In genomic region chr2:79849949-79850348, GRCh38 we compare ENCODE assay signal across 27 cellular contexts.
DNase-seq lines count a peak whose midpoint lies in the region; ATAC-seq, FAIRE-seq and TF ChIP-seq lines count a peak whose summit lies in the region.
"Had no signal": no experiment of that assay in that cellular context is flagged by ENCODE, and none has a peak within 500 bp of the region (broad histone marks: within the 10 kb centered on the region; RNA-seq: fewer than 3 reads in every experiment).

No MANE protein-coding gene starts in this region.

- H3K27ac ChIP-seq in GM23338 (ENCODE audit: low read depth) (peak overlapping the region; percentile 47), HUES48 (ENCODE audit: low read depth, low read length) (peak overlapping the region; percentile 41), H1 (ENCODE audit: low read depth, low read length) (no peak overlapping the region)
- H3K27ac ChIP-seq: BLaER1 had no signal

- no peaks in the 10 kb centered on the region for H3K79me1 ChIP-seq in H1 (ENCODE audit: low read depth, low read length)

- TF ChIP-seq EP300 in H1 (IDR thresholded peaks at IDR 0.05; ENCODE audit: borderline replicate concordance in 1 of 2, low read depth in 2 of 2, low read length in 2 of 2), result no peak

- no peak overlapping the region for H3K4me2 ChIP-seq in GM23338
- H3K4me2 ChIP-seq in H1 (ENCODE audit: insufficient read depth in 1 of 2, low read depth in 2 of 2, low read length in 2 of 2), result 0 out of 4 replicates have a peak overlapping the region, but pooled peaks of 1 of the 2 experiments have one; percentile 1
- H3K4me2 ChIP-seq: BLaER1 had no signal

- TF ChIP-seq RAD21 in H1 (IDR thresholded peaks at IDR 0.05 in 1 of 2, conservative IDR thresholded peaks at IDR 0.05 in 1 of 2; ENCODE audit: low read depth in 2 of 2, low read length in 2 of 2), result no peak

- no peak overlapping the region for H4K8ac ChIP-seq in H1 (ENCODE audit: extremely low read depth, insufficient read depth, low read length)

- ATAC-seq in GM23338 (no peak), HG03135 (IDR thresholded peaks at IDR 0.05; ENCODE audit: unreplicated experiment) (no peak)
- ATAC-seq: GM12878 had no signal

- no peaks in the 10 kb centered on the region for H3K23me2 ChIP-seq in H1 (ENCODE audit: low read depth, low read length)

- no peak overlapping the region for H2BK5ac ChIP-seq in H1 (ENCODE audit: low read depth, low read length)

- no peak overlapping the region for H3K14ac ChIP-seq in H1 (ENCODE audit: insufficient read length)

- H4K20me1 ChIP-seq in GM23338 (replicated peaks; ENCODE audit: insufficient read depth), result no peaks in the 10 kb centered on the region
- H4K20me1 ChIP-seq in H1 (replicated peaks in 1 of 2; ENCODE audit: control insufficient read depth in 1 of 2, insufficient read depth in 2 of 2, low read length in 2 of 2), result no peaks in the 10 kb centered on the region
- H4K20me1 ChIP-seq: BLaER1 had no signal

- no peak overlapping the region for H2AK5ac ChIP-seq in H1 (ENCODE audit: low read depth, low read length)

- H2BK15ac ChIP-seq in H1 (ENCODE audit: low read length), result no peak overlapping the region

- peaks cover 22% of the 10 kb centered on the region for H3K4me1 ChIP-seq in GM23338 (ENCODE audit: insufficient read depth)
- peaks cover 21% of the 10 kb centered on the region for H3K4me1 ChIP-seq in HUES48 (ENCODE audit: control insufficient read depth, insufficient read depth, low read length)
- H3K4me1 ChIP-seq in H1 (replicated peaks in 1 of 4; ENCODE audit: control insufficient read depth in 3 of 4, insufficient read depth in 4 of 4, low read length in 3 of 4), result peaks cover 0 to 11% (median 3%) of the 10 kb centered on the region in 4 experiments; a peak in 3 of 7 replicates
- H3K4me1 ChIP-seq: BE2C, BLaER1 had no signal

- H3K23ac ChIP-seq in H1 (ENCODE audit: insufficient read length), result no peak overlapping the region

- no peak overlapping the region for H2AFZ ChIP-seq in GM23338
- H2AFZ ChIP-seq in H1 (ENCODE audit: low read length), result no peak overlapping the region

- WGBS in H1 (ENCODE audit: extremely low coverage in 1 of 2, insufficient coverage in 1 of 2, insufficient read length in 1 of 2, insufficient replicate concordance in 2 of 2, low coverage in 1 of 2, low lambda C conversion rate in 2 of 2, missing lambda C conversion rate in 1 of 2), 2 experiments, result no CpG with 5 or more reads among the region's 1 CpG

- CTCF ChIA-PET in H1 (lab: Charles Lee; ENCODE audit: partially characterized antibody), result no interaction called here

- peak overlapping the region; percentile 62; the same call in 1 of the 2 replicates for H3K18ac ChIP-seq in H1 (ENCODE audit: extremely low read depth, low read length)

- H2BK120ac ChIP-seq in H1 (replicated peaks; ENCODE audit: low read depth, low read length), result no peak overlapping the region

- POLR2A ChIA-PET in H1 (lab: Charles Lee; ENCODE audit: partially characterized antibody), result no interaction called here

- H4K91ac ChIP-seq in H1 (replicated peaks; ENCODE audit: insufficient read length, low read length), result no peak overlapping the region

- peaks cover 34% of the 10 kb centered on the region for H3K4me1 Mint-ChIP-seq in GM23338
- H3K4me1 Mint-ChIP-seq: CD14-positive monocyte; CD4-positive, alpha-beta memory T cell; CD4-positive, CD25-positive, alpha-beta regulatory T cell; CD8-positive, alpha-beta memory T cell had no signal

- H3K9ac ChIP-seq in HUES48 (ENCODE audit: low read depth, low read length) (no peak overlapping the region), H1 (replicated peaks in 1 of 4; ENCODE audit: extremely low read depth in 1 of 4, low read depth in 3 of 4, low read length in 3 of 4) (no peak overlapping the region)
- H3K9ac ChIP-seq: BLaER1 had no signal

- no peak overlapping the region for H2BK20ac ChIP-seq in H1 (ENCODE audit: low read length)

- no peak for TF ChIP-seq CTCF in GM23338 (conservative IDR thresholded peaks at IDR 0.05; ENCODE audit: low read depth in 2 of 2)
- TF ChIP-seq CTCF in H1 (IDR thresholded peaks at IDR 0.05; ENCODE audit: control extremely low read depth in 1 of 3, insufficient read depth in 1 of 3, low read depth in 1 of 3, low read length in 3 of 3), result no peak

- H3K9me2 ChIP-seq in GM23338 (ENCODE audit: insufficient read depth), result peaks cover 6% of the 10 kb centered on the region; the same call in 1 of the 2 replicates

- H3K36me3 ChIP-seq in GM23338 (ENCODE audit: insufficient read depth) (no peaks in the 10 kb centered on the region), HUES48 (ENCODE audit: control insufficient read depth, insufficient read depth, low read length) (no peaks in the 10 kb centered on the region), H1 (ENCODE audit: control insufficient read depth in 2 of 4, insufficient read depth in 4 of 4, low read length in 3 of 4) (no peaks in the 10 kb centered on the region)
- H3K36me3 ChIP-seq: BE2C, BLaER1 had no signal

- H3K9me3 Mint-ChIP-seq in GM23338, result no peaks in the 10 kb centered on the region; the same call in 2 of the 3 replicates
- H3K9me3 Mint-ChIP-seq: CD14-positive monocyte had no signal

- H3K4me3 ChIP-seq in GM23338, result no peak overlapping the region
- H3K4me3 ChIP-seq in HUES48 (ENCODE audit: low read depth, low read length), result no peak overlapping the region
- no peak overlapping the region for H3K4me3 ChIP-seq in H1 (ENCODE audit: extremely low read depth in 1 of 4, insufficient read depth in 2 of 4, low read depth in 3 of 4, low read length in 4 of 4)
- H3K4me3 ChIP-seq: BLaER1, GM12878 had no signal

- no peaks in the 10 kb centered on the region for H3K27me3 Mint-ChIP-seq in GM23338 (ENCODE audit: insufficient read depth, low read depth, poor library complexity)
- H3K27me3 Mint-ChIP-seq: CD4-positive, alpha-beta memory T cell; CD4-positive, CD25-positive, alpha-beta regulatory T cell; CD8-positive, alpha-beta memory T cell had no signal

- H3K36me3 Mint-ChIP-seq in GM23338 (ENCODE audit: low read depth), result peaks cover 6% of the 10 kb centered on the region; the same call in 1 of the 3 replicates
- H3K36me3 Mint-ChIP-seq: CD14-positive monocyte; CD4-positive, alpha-beta memory T cell; CD4-positive, CD25-positive, alpha-beta regulatory T cell; CD8-positive, alpha-beta memory T cell had no signal

- H3K27me3 ChIP-seq in GM23338 (ENCODE audit: insufficient read depth) (no peaks in the 10 kb centered on the region), HUES48 (ENCODE audit: control insufficient read depth, insufficient read depth, low read length) (no peaks in the 10 kb centered on the region), H1 (replicated peaks in 1 of 4; ENCODE audit: control insufficient read depth in 3 of 4, extremely low read depth in 1 of 4, insufficient read depth in 3 of 4, low read length in 3 of 4) (no peaks in the 10 kb centered on the region)
- H3K27me3 ChIP-seq: BE2C, BLaER1 had no signal

- H3K4me3 Mint-ChIP-seq in GM23338, result no peak overlapping the region
- H3K4me3 Mint-ChIP-seq: CD14-positive monocyte; CD4-positive, alpha-beta memory T cell; CD4-positive, CD25-positive, alpha-beta regulatory T cell; CD8-positive, alpha-beta memory T cell had no signal

- H3K4ac ChIP-seq in H1 (replicated peaks; ENCODE audit: insufficient read length, low read depth, low read length), result no peak overlapping the region

- no peak overlapping the region for H2BK12ac ChIP-seq in H1 (ENCODE audit: low read depth, low read length)

- no peak for DNase-seq in GM23338 (ENCODE audit: low spot score)
- DNase-seq in H1 (ENCODE audit: low read depth in 1 of 2, low spot score in 2 of 2), result no peak
- DNase-seq in activated CD4-positive, CD25-positive, alpha-beta regulatory T cell (lab: John Stamatoyannopoulos, UW), result no peak
- DNase-seq in nucleus accumbens (lab: John Stamatoyannopoulos, UW), result no peak
- DNase-seq: 8988T; ACHN; BE2C; C1 segment of cervical spinal cord; CD4-positive, alpha-beta memory T cell; CD4-positive, CD25-positive, alpha-beta regulatory T cell; CD8-positive, alpha-beta memory T cell; COR-L47; DMS 273 treated with DMSO at 0.1 percent for 48 hours; DMS153; DMS53; DMS79; DND-41; EL; GDM1 had no signal

- H3K79me2 ChIP-seq in GM23338 (replicated peaks; ENCODE audit: insufficient read depth) (no peaks in the 10 kb centered on the region), H1 (ENCODE audit: control insufficient read depth in 1 of 2, insufficient read depth in 2 of 2, low read length in 2 of 2) (no peaks in the 10 kb centered on the region)

- no peak for FAIRE-seq in H1 (lab: Jason Lieb, UNC)
- FAIRE-seq: A204.1, GM12878, GM12892, GM18507 had no signal

- H3K27ac Mint-ChIP-seq in GM23338, result no peak overlapping the region
- H3K27ac Mint-ChIP-seq: CD14-positive monocyte; CD4-positive, alpha-beta memory T cell; CD4-positive, CD25-positive, alpha-beta regulatory T cell; CD8-positive, alpha-beta memory T cell had no signal

- no peaks in the 10 kb centered on the region for H3F3A ChIP-seq in GM23338 (replicated peaks; ENCODE audit: low read depth)

- H4K5ac ChIP-seq in H1 (ENCODE audit: insufficient read length, low read depth, low read length), result no peak overlapping the region

- H3K56ac ChIP-seq in H1 (replicated peaks; ENCODE audit: insufficient read length, low read depth, low read length), result no peak overlapping the region

- H3K9me3 ChIP-seq in HUES48 (ENCODE audit: control insufficient read depth, insufficient read depth, low read length) (no peaks in the 10 kb centered on the region), H1 (ENCODE audit: insufficient read depth in 2 of 2, low read depth in 1 of 2, low read length in 1 of 2) (no peaks in the 10 kb centered on the region)
- H3K9me3 ChIP-seq: BE2C, BLaER1 had no signal

- no peak for TF ChIP-seq POLR2A in H1 (IDR thresholded peaks at IDR 0.05; ENCODE audit: control extremely low read depth in 1 of 2, low read depth in 2 of 2, low read length in 2 of 2)

TF ChIP-seq in GM23338, 12 proteins besides CTCF, POLR2A, EP300 and RAD21 (continues in another document):
- TF ChIP-seq CREB1 (CRISPR knock-in tag; IDR thresholded peaks at IDR 0.05; ENCODE audit: low read depth) (no peak), ZNF331 (CRISPR knock-in tag; IDR thresholded peaks at IDR 0.05; ENCODE audit: low read depth) (no peak)

TF ChIP-seq in H1, 55 proteins besides CTCF, POLR2A, EP300 and RAD21 (continues in another document):
- TF ChIP-seq RBBP5 (IDR thresholded peaks at IDR 0.05; ENCODE audit: borderline replicate concordance, low read depth, low read length) (no peak), ATF2 (IDR thresholded peaks at IDR 0.05; ENCODE audit: low read length) (no peak), CREB1 (IDR thresholded peaks at IDR 0.05) (no peak), SAP30 (IDR thresholded peaks at IDR 0.05; ENCODE audit: insufficient read depth, insufficient replicate concordance, low read length) (no peak)
